In the genomic region with DNA sequence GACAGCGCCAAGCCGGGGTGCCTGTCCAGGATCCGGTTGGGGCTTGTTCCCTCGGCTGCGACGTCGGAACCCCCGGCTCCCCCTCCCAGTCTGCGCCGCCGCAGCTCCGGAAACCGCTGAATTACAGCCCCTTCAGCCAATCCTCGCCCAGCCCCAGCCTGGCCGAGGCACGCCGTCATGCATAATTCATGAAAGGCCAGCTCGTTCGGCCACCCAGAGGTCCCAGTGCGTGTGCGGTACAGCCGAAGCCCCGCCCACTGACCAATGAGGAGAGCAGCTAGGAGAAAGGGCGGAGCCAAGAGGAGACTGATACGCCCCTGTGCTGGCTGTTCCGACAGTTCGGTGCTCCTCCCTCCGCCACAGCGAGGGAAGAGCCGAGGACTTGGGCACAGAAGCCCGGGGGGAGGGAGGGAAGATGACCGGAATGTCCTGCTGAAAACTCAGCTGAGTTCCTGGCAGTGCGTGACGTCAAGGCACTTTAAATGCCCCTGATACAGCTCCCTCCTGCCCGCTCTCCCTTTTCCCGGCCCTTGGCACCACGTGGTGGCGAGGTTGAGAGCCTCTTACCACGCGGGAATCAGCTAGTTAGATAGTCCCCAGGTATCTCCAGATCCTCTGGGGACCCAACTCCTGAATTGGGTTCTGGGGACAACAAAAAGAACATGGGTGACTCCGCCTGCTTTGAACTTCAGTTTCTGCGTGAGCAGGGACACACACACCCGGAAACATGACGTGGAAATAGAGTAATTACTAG, we compare ENCODE assay signal across 1 cellular context.
TF ChIP-seq lines count a peak whose summit lies in the region.

A gene (minus strand): TSS at position 62 of the 754 bp plus-strand sequence. CDS start 39,926 bp downstream, outside the sequence.

TF ChIP-seq in HepG2, 621 proteins besides CTCF, POLR2A, EP300 and RAD21 (continued from another document and continues in another):
- TF ChIP-seq, protein P1, sequence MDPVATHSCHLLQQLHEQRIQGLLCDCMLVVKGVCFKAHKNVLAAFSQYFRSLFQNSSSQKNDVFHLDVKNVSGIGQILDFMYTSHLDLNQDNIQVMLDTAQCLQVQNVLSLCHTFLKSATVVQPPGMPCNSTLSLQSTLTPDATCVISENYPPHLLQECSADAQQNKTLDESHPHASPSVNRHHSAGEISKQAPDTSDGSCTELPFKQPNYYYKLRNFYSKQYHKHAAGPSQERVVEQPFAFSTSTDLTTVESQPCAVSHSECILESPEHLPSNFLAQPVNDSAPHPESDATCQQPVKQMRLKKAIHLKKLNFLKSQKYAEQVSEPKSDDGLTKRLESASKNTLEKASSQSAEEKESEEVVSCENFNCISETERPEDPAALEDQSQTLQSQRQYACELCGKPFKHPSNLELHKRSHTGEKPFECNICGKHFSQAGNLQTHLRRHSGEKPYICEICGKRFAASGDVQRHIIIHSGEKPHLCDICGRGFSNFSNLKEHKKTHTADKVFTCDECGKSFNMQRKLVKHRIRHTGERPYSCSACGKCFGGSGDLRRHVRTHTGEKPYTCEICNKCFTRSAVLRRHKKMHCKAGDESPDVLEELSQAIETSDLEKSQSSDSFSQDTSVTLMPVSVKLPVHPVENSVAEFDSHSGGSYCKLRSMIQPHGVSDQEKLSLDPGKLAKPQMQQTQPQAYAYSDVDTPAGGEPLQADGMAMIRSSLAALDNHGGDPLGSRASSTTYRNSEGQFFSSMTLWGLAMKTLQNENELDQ (CRISPR knock-in tag; IDR thresholded peaks at IDR 0.05; ENCODE audit: borderline replicate concordance) = peak; percentile 91
- TF ChIP-seq PHF20 (CRISPR knock-in tag; IDR thresholded peaks at IDR 0.05) = peak; percentile 84
- peak; percentile 94 for TF ChIP-seq ARNTL (CRISPR knock-in tag; IDR thresholded peaks at IDR 0.05)
- no peak; the same call in 1 of the 2 replicates for TF ChIP-seq STAG1 (CRISPR knock-in tag; IDR thresholded peaks at IDR 0.05)
- TF ChIP-seq, protein P2, sequence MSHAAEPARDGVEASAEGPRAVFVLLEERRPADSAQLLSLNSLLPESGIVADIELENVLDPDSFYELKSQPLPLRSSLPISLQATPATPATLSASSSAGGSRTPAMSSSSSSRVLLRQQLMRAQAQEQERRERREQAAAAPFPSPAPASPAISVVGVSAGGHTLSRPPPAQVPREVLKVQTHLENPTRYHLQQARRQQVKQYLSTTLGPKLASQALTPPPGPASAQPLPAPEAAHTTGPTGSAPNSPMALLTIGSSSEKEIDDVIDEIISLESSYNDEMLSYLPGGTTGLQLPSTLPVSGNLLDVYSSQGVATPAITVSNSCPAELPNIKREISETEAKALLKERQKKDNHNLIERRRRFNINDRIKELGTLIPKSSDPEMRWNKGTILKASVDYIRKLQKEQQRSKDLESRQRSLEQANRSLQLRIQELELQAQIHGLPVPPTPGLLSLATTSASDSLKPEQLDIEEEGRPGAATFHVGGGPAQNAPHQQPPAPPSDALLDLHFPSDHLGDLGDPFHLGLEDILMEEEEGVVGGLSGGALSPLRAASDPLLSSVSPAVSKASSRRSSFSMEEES (CRISPR knock-in tag; IDR thresholded peaks at IDR 0.05) = peak; percentile 99
- TF ChIP-seq ZNF674 (CRISPR knock-in tag; IDR thresholded peaks at IDR 0.05; ENCODE audit: low read depth) = peak; percentile 99
- peak; percentile 35; the same call in 1 of the 2 replicates for TF ChIP-seq NAIF1 (CRISPR knock-in tag; IDR thresholded peaks at IDR 0.05; ENCODE audit: borderline replicate concordance)
- TF ChIP-seq ZNF788 (CRISPR knock-in tag; IDR thresholded peaks at IDR 0.05; ENCODE audit: borderline replicate concordance) = peak; percentile 99
- TF ChIP-seq ZBTB42 (CRISPR knock-in tag; IDR thresholded peaks at IDR 0.05) = peak; percentile 80; the same call in 1 of the 2 replicates
- TF ChIP-seq GATAD1 (CRISPR knock-in tag; IDR thresholded peaks at IDR 0.05) = peak; percentile 90
- no peak for TF ChIP-seq HMGA1 (CRISPR knock-in tag; conservative IDR thresholded peaks at IDR 0.05)
- peak; percentile 66 for TF ChIP-seq ZNF121 (CRISPR knock-in tag; IDR thresholded peaks at IDR 0.05)
- TF ChIP-seq TAF15 (IDR thresholded peaks at IDR 0.05; ENCODE audit: low read depth, low read length, poor library complexity, severe bottlenecking) = no peak
- TF ChIP-seq ZBTB7A (CRISPR knock-in tag; IDR thresholded peaks at IDR 0.05) = peak; percentile 17; the same call in 1 of the 2 replicates
- peak; percentile 100 for TF ChIP-seq KLF6 (CRISPR knock-in tag; IDR thresholded peaks at IDR 0.05)
- peak; percentile 85; the same call in 1 of the 2 replicates for TF ChIP-seq ZBTB7B (CRISPR knock-in tag; IDR thresholded peaks at IDR 0.05)
- peak; percentile 70; the same call in 1 of the 2 replicates for TF ChIP-seq ZFP36L2 (CRISPR knock-in tag; IDR thresholded peaks at IDR 0.05)
- TF ChIP-seq, protein P3, sequence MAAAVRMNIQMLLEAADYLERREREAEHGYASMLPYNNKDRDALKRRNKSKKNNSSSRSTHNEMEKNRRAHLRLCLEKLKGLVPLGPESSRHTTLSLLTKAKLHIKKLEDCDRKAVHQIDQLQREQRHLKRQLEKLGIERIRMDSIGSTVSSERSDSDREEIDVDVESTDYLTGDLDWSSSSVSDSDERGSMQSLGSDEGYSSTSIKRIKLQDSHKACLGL (CRISPR knock-in tag; IDR thresholded peaks at IDR 0.05) = peak; percentile 93
- peak; percentile 98 for TF ChIP-seq ZNF33B (CRISPR knock-in tag; IDR thresholded peaks at IDR 0.05)
- TF ChIP-seq GATAD2A (CRISPR knock-in tag; IDR thresholded peaks at IDR 0.05) = peak; percentile 97
- TF ChIP-seq ZNF782 (CRISPR knock-in tag; IDR thresholded peaks at IDR 0.05; ENCODE audit: borderline replicate concordance) = peak; percentile 93
- TF ChIP-seq ZNF839 (CRISPR knock-in tag; IDR thresholded peaks at IDR 0.05; ENCODE audit: borderline replicate concordance) = peak; percentile 92; the same call in 1 of the 2 replicates
- TF ChIP-seq SP2 (CRISPR knock-in tag; IDR thresholded peaks at IDR 0.05) = peak; percentile 98
- peak; percentile 95 for TF ChIP-seq MED8 (CRISPR knock-in tag; IDR thresholded peaks at IDR 0.05; ENCODE audit: insufficient replicate concordance)
- peak; percentile 98 for TF ChIP-seq NFYC (CRISPR knock-in tag; IDR thresholded peaks at IDR 0.05)
- TF ChIP-seq ZNF781 (CRISPR knock-in tag; IDR thresholded peaks at IDR 0.05; ENCODE audit: borderline replicate concordance, not compliant biosample characterization) = peak; percentile 99
- TF ChIP-seq, protein P4, sequence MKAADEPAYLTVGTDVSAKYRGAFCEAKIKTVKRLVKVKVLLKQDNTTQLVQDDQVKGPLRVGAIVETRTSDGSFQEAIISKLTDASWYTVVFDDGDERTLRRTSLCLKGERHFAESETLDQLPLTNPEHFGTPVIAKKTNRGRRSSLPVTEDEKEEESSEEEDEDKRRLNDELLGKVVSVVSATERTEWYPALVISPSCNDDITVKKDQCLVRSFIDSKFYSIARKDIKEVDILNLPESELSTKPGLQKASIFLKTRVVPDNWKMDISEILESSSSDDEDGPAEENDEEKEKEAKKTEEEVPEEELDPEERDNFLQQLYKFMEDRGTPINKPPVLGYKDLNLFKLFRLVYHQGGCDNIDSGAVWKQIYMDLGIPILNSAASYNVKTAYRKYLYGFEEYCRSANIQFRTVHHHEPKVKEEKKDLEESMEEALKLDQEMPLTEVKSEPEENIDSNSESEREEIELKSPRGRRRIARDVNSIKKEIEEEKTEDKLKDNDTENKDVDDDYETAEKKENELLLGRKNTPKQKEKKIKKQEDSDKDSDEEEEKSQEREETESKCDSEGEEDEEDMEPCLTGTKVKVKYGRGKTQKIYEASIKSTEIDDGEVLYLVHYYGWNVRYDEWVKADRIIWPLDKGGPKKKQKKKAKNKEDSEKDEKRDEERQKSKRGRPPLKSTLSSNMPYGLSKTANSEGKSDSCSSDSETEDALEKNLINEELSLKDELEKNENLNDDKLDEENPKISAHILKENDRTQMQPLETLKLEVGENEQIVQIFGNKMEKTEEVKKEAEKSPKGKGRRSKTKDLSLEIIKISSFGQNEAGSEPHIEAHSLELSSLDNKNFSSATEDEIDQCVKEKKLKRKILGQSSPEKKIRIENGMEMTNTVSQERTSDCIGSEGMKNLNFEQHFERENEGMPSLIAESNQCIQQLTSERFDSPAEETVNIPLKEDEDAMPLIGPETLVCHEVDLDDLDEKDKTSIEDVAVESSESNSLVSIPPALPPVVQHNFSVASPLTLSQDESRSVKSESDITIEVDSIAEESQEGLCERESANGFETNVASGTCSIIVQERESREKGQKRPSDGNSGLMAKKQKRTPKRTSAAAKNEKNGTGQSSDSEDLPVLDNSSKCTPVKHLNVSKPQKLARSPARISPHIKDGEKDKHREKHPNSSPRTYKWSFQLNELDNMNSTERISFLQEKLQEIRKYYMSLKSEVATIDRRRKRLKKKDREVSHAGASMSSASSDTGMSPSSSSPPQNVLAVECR (CRISPR knock-in tag; IDR thresholded peaks at IDR 0.05; ENCODE audit: borderline replicate concordance) = peak; percentile 96; the same call in 1 of the 2 replicates
- peak; percentile 100 for TF ChIP-seq REPIN1 (CRISPR knock-in tag; IDR thresholded peaks at IDR 0.05; ENCODE audit: borderline replicate concordance, low read depth)
- TF ChIP-seq, protein P5, sequence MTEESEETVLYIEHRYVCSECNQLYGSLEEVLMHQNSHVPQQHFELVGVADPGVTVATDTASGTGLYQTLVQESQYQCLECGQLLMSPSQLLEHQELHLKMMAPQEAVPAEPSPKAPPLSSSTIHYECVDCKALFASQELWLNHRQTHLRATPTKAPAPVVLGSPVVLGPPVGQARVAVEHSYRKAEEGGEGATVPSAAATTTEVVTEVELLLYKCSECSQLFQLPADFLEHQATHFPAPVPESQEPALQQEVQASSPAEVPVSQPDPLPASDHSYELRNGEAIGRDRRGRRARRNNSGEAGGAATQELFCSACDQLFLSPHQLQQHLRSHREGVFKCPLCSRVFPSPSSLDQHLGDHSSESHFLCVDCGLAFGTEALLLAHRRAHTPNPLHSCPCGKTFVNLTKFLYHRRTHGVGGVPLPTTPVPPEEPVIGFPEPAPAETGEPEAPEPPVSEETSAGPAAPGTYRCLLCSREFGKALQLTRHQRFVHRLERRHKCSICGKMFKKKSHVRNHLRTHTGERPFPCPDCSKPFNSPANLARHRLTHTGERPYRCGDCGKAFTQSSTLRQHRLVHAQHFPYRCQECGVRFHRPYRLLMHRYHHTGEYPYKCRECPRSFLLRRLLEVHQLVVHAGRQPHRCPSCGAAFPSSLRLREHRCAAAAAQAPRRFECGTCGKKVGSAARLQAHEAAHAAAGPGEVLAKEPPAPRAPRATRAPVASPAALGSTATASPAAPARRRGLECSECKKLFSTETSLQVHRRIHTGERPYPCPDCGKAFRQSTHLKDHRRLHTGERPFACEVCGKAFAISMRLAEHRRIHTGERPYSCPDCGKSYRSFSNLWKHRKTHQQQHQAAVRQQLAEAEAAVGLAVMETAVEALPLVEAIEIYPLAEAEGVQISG (CRISPR knock-in tag; IDR thresholded peaks at IDR 0.05) = peak; percentile 95
- peak; percentile 95 for TF ChIP-seq ZNF724P (CRISPR knock-in tag; IDR thresholded peaks at IDR 0.05; ENCODE audit: borderline replicate concordance)
- no peak for TF ChIP-seq TCF7L2 (IDR thresholded peaks at IDR 0.05; ENCODE audit: low read depth, low read length)
- TF ChIP-seq, protein P6, sequence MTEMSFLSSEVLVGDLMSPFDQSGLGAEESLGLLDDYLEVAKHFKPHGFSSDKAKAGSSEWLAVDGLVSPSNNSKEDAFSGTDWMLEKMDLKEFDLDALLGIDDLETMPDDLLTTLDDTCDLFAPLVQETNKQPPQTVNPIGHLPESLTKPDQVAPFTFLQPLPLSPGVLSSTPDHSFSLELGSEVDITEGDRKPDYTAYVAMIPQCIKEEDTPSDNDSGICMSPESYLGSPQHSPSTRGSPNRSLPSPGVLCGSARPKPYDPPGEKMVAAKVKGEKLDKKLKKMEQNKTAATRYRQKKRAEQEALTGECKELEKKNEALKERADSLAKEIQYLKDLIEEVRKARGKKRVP (CRISPR knock-in tag; IDR thresholded peaks at IDR 0.05) = peak in 1 of 2 experiments; percentile 85; a peak in 2 of 4 replicates
- TF ChIP-seq ZBTB3 (CRISPR knock-in tag; IDR thresholded peaks at IDR 0.05; ENCODE audit: borderline replicate concordance, low read depth) = peak; percentile 85; the same call in 1 of the 2 replicates
- peak; percentile 97 for TF ChIP-seq ZNF451 (CRISPR knock-in tag; IDR thresholded peaks at IDR 0.05)
- TF ChIP-seq ZNF850 (CRISPR knock-in tag; conservative IDR thresholded peaks at IDR 0.05) = no peak; the same call in 1 of the 2 replicates
- TF ChIP-seq SATB2 (CRISPR knock-in tag; IDR thresholded peaks at IDR 0.05) = peak; percentile 91; the same call in 1 of the 2 replicates
- TF ChIP-seq ZNF891 (CRISPR knock-in tag; IDR thresholded peaks at IDR 0.05) = peak; percentile 99
- TF ChIP-seq ZNF589 (CRISPR knock-in tag; conservative IDR thresholded peaks at IDR 0.05) = peak; percentile 91
- TF ChIP-seq KDM2A (CRISPR knock-in tag; IDR thresholded peaks at IDR 0.05; ENCODE audit: borderline replicate concordance, low read depth) = peak; percentile 97
- peak; percentile 85; the same call in 1 of the 2 replicates for TF ChIP-seq IRX3 (CRISPR knock-in tag; IDR thresholded peaks at IDR 0.05; ENCODE audit: borderline replicate concordance, low read depth)
- peak; percentile 97 for TF ChIP-seq RELA (CRISPR knock-in tag; IDR thresholded peaks at IDR 0.05)
- TF ChIP-seq ZNF713 (CRISPR knock-in tag; IDR thresholded peaks at IDR 0.05) = peak; percentile 95
- TF ChIP-seq, protein P7, sequence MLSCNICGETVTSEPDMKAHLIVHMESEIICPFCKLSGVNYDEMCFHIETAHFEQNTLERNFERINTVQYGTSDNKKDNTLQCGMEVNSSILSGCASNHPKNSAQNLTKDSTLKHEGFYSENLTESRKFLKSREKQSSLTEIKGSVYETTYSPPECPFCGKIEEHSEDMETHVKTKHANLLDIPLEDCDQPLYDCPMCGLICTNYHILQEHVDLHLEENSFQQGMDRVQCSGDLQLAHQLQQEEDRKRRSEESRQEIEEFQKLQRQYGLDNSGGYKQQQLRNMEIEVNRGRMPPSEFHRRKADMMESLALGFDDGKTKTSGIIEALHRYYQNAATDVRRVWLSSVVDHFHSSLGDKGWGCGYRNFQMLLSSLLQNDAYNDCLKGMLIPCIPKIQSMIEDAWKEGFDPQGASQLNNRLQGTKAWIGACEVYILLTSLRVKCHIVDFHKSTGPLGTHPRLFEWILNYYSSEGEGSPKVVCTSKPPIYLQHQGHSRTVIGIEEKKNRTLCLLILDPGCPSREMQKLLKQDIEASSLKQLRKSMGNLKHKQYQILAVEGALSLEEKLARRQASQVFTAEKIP (CRISPR knock-in tag; IDR thresholded peaks at IDR 0.05; ENCODE audit: borderline replicate concordance) = no peak
- TF ChIP-seq, protein P8, sequence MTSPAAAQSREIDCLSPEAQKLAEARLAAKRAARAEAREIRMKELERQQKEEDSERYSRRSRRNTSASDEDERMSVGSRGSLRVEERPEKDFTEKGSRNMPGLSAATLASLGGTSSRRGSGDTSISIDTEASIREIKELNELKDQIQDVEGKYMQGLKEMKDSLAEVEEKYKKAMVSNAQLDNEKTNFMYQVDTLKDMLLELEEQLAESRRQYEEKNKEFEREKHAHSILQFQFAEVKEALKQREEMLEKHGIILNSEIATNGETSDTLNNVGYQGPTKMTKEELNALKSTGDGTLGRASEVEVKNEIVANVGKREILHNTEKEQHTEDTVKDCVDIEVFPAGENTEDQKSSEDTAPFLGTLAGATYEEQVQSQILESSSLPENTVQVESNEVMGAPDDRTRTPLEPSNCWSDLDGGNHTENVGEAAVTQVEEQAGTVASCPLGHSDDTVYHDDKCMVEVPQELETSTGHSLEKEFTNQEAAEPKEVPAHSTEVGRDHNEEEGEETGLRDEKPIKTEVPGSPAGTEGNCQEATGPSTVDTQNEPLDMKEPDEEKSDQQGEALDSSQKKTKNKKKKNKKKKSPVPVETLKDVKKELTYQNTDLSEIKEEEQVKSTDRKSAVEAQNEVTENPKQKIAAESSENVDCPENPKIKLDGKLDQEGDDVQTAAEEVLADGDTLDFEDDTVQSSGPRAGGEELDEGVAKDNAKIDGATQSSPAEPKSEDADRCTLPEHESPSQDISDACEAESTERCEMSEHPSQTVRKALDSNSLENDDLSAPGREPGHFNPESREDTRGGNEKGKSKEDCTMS (CRISPR knock-in tag; conservative IDR thresholded peaks at IDR 0.05) = peak; percentile 90
- TF ChIP-seq CENPX (CRISPR knock-in tag; IDR thresholded peaks at IDR 0.05) = no peak
